In genomic region chr6:21935142-21935541, GRCh38 we compare ENCODE assay signal across 21 cellular contexts.
"Had no signal": no experiment of that assay in that cellular context is flagged by ENCODE, and none has a peak within 500 bp of the region (broad histone marks: within the 10 kb centered on the region; RNA-seq: fewer than 3 reads in every experiment).

No MANE protein-coding gene starts in this region.

- H3K4me3 Mint-ChIP-seq: activated CD4-positive, alpha-beta T cell treated with anti-CD3 and anti-CD28 coated beads, Interleukin-2, amount 10 ng/mL, durations not matched to agents 7 days and 5 days; activated CD8-positive, alpha-beta T cell treated with anti-CD3 and anti-CD28 coated beads, Interleukin-2, amount 10 ng/mL, durations not matched to agents 7 days and 5 days; activated naive CD4-positive, alpha-beta T cell treated with anti-CD3 and anti-CD28 coated beads, Interleukin-2, amount 50 U/mL, for 24 hours; activated naive CD8-positive, alpha-beta T cell treated with anti-CD3 and anti-CD28 coated beads, Interleukin-2, amount 10 ng/mL, durations not matched to agents 7 days and 5 days; activated T-cell treated with anti-CD3 and anti-CD28 coated beads, Interleukin-2, amount 50 U/mL, for 24 hours had no signal

- DNase-seq: activated gamma-delta T cell; activated naive CD4-positive, alpha-beta T cell treated with Interleukin-2 at 50 U/mL for 16 hours; activated naive CD8-positive, alpha-beta T cell treated with anti-CD3 and anti-CD28 coated beads, Interleukin-2, amount 10 ng/mL, durations not matched to agents 7 days and 5 days; activated T-cell treated with anti-CD3 and anti-CD28 coated beads, Interleukin-2, amount 50 U/mL, for 24 hours; MM.1S; NCI-H1092; NCI-H1436 treated with DMSO at 0.1 percent for 48 hours; NCI-H1694 treated with DMSO at 0.1 percent for 48 hours; NCI-H2029; NCI-H345; T1000 had no signal

- H3K4me3 ChIP-seq: ascending aorta, body of pancreas, breast epithelium had no signal

- H3K9me3 Mint-ChIP-seq: activated naive CD8-positive, alpha-beta T cell treated with anti-CD3 and anti-CD28 coated beads, Interleukin-2, amount 10 ng/mL, durations not matched to agents 7 days and 5 days had no signal

- H3K27ac Mint-ChIP-seq: activated CD4-positive, alpha-beta T cell treated with anti-CD3 and anti-CD28 coated beads, Interleukin-2, amount 10 ng/mL, durations not matched to agents 7 days and 5 days; activated CD8-positive, alpha-beta T cell treated with anti-CD3 and anti-CD28 coated beads, Interleukin-2, amount 10 ng/mL, durations not matched to agents 7 days and 5 days; activated naive CD4-positive, alpha-beta T cell treated with anti-CD3 and anti-CD28 coated beads, Interleukin-2, amount 50 U/mL, for 24 hours; activated naive CD8-positive, alpha-beta T cell treated with anti-CD3 and anti-CD28 coated beads, Interleukin-2, amount 10 ng/mL, durations not matched to agents 7 days and 5 days; activated T-cell treated with anti-CD3 and anti-CD28 coated beads, Interleukin-2, amount 50 U/mL, for 24 hours; activated T-helper 2 cell treated with anti-CD3 and anti-CD28 coated beads, Interferon-gamma antibody, Interleukin-2, Interleukin-4, amounts not matched to agents 10 μg/mL and 5 μg/mL and 100 μg/mL, durations not matched to agents 14 hours and 24 hours and 36 hours had no signal

- H3K27me3 ChIP-seq: ascending aorta, body of pancreas, breast epithelium had no signal

- H3K27me3 Mint-ChIP-seq: activated CD4-positive, alpha-beta T cell treated with anti-CD3 and anti-CD28 coated beads, Interleukin-2, amount 10 ng/mL, durations not matched to agents 7 days and 5 days; activated naive CD8-positive, alpha-beta T cell treated with anti-CD3 and anti-CD28 coated beads, Interleukin-2, amount 10 ng/mL, durations not matched to agents 7 days and 5 days; activated T-cell treated with anti-CD3 and anti-CD28 coated beads, Interleukin-2, amount 50 U/mL, for 24 hours had no signal

- ATAC-seq: activated CD8-positive, alpha-beta T cell treated with anti-CD3 and anti-CD28 coated beads, Interleukin-2, amount 10 ng/mL, durations not matched to agents 7 days and 5 days; body of pancreas; Right ventricle myocardium inferior had no signal

- H3K4me1 ChIP-seq: ascending aorta, body of pancreas, breast epithelium had no signal

- H3K36me3 Mint-ChIP-seq: activated naive CD4-positive, alpha-beta T cell treated with anti-CD3 and anti-CD28 coated beads, Interleukin-2, amount 50 U/mL, for 24 hours; activated naive CD8-positive, alpha-beta T cell treated with anti-CD3 and anti-CD28 coated beads, Interleukin-2, amount 10 ng/mL, durations not matched to agents 7 days and 5 days had no signal

- H3K27ac ChIP-seq: ascending aorta, body of pancreas, breast epithelium, RWPE1, WERI-Rb-1 had no signal

- H3K36me3 ChIP-seq: ascending aorta, breast epithelium, WERI-Rb-1 had no signal

- H3K4me1 Mint-ChIP-seq: activated CD4-positive, alpha-beta T cell treated with anti-CD3 and anti-CD28 coated beads, Interleukin-2, amount 10 ng/mL, durations not matched to agents 7 days and 5 days; activated naive CD4-positive, alpha-beta T cell treated with anti-CD3 and anti-CD28 coated beads, Interleukin-2, amount 50 U/mL, for 24 hours; activated naive CD8-positive, alpha-beta T cell treated with anti-CD3 and anti-CD28 coated beads, Interleukin-2, amount 10 ng/mL, durations not matched to agents 7 days and 5 days had no signal
